ENCODE assay signal across 28 cellular contexts in the genomic region with DNA sequence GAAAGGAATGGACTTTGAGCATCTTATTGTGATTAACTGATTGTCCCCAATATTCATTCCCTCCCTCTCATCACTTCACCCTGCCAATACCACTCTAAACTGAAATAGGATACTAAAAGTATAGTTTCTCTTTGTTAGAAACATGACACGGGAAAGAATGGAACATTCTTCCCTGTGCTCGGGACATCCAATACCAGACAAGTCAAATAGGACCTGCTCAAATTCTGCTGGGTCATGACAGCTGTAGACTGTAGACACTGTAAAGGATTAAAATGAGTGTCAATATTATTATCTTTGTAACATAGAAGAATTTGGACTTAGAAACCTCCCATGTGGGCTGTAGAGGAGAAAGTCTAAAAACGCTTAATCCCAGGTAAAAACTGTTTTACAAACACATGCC.
"Had no signal": no experiment of that assay in that cellular context is flagged by ENCODE, and none has a peak within 500 bp of the region (broad histone marks: within the 10 kb centered on the region; RNA-seq: fewer than 3 reads in every experiment).

No MANE protein-coding gene starts in this region.

- H3K4me3 Mint-ChIP-seq: activated CD8-positive, alpha-beta T cell treated with anti-CD3 and anti-CD28 coated beads, Interleukin-2, amount 10 ng/mL, durations not matched to agents 7 days and 5 days; activated naive CD8-positive, alpha-beta T cell treated with anti-CD3 and anti-CD28 coated beads, Interleukin-2, amount 10 ng/mL, durations not matched to agents 7 days and 5 days; central memory CD8-positive, alpha-beta T cell; T-helper 1 cell treated with Interleukin-12 subunit alpha and Interleukin-12 subunit beta and Interleukin-4 antibody, amounts not matched to agents 30 μg/mL and 1 μg/mL, for 36 hours had no signal

- H3K36me3 Mint-ChIP-seq: activated naive CD8-positive, alpha-beta T cell treated with anti-CD3 and anti-CD28 coated beads, Interleukin-2, amount 10 ng/mL, durations not matched to agents 7 days and 5 days had no signal

- H3K27ac Mint-ChIP-seq: activated CD8-positive, alpha-beta T cell treated with anti-CD3 and anti-CD28 coated beads, Interleukin-2, amount 10 ng/mL, durations not matched to agents 7 days and 5 days; activated naive CD8-positive, alpha-beta T cell treated with anti-CD3 and anti-CD28 coated beads, Interleukin-2, amount 10 ng/mL, durations not matched to agents 7 days and 5 days; T-helper 1 cell treated with Interleukin-12 subunit alpha and Interleukin-12 subunit beta and Interleukin-4 antibody, amounts not matched to agents 30 μg/mL and 1 μg/mL, for 36 hours had no signal

- ATAC-seq: activated CD8-positive, alpha-beta T cell treated with anti-CD3 and anti-CD28 coated beads, Interleukin-2, amount 10 ng/mL, durations not matched to agents 7 days and 5 days; Panc1 had no signal

- H3K4me1 Mint-ChIP-seq: activated naive CD8-positive, alpha-beta T cell treated with anti-CD3 and anti-CD28 coated beads, Interleukin-2, amount 10 ng/mL, durations not matched to agents 7 days and 5 days; central memory CD8-positive, alpha-beta T cell had no signal

- H3K27ac ChIP-seq: adrenal gland, KMS-11 had no signal

- H3K9me3 Mint-ChIP-seq: activated naive CD8-positive, alpha-beta T cell treated with anti-CD3 and anti-CD28 coated beads, Interleukin-2, amount 10 ng/mL, durations not matched to agents 7 days and 5 days; central memory CD8-positive, alpha-beta T cell had no signal

- DNase-seq: activated CD4-positive, alpha-beta T cell treated with anti-CD3 and anti-CD28 coated beads for 48 hours; activated CD4-positive, alpha-beta T cell treated with anti-CD3 and anti-CD28 coated beads, Interleukin-2, amount 50 U/mL, for 4 hours; activated CD4-positive, CD25-positive, alpha-beta regulatory T cell treated with anti-CD3 and anti-CD28 coated beads, Interleukin-2, amount 50 U/mL, for 72 hours; activated CD8-positive, alpha-beta memory T cell treated with anti-CD3 and anti-CD28 coated beads, Interleukin-2, amount 50 U/mL, for 48 hours; activated CD8-positive, alpha-beta T cell treated with anti-CD3 and anti-CD28 coated beads, Interleukin-2, amount 10 ng/mL, durations not matched to agents 7 days and 5 days; activated naive CD4-positive, alpha-beta T cell treated with anti-CD3 and anti-CD28 coated beads, Interleukin-2, amount 50 U/mL, for 16 hours; activated naive CD8-positive, alpha-beta T cell treated with anti-CD3 and anti-CD28 coated beads, Interleukin-2, amount 10 ng/mL, durations not matched to agents 7 days and 5 days; activated T-cell treated with anti-CD3 and anti-CD28 coated beads, Interleukin-2, amount 50 U/mL, for 1 hour; adrenal gland; anterior cingulate cortex; MG63; NCI-H1105; NCI-H1436; NCI-H187; NCI-H2081; NCI-H2171; NCI-H2227 treated with DMSO at 0.1 percent for 48 hours; NCI-H446 treated with DMSO at 0.1 percent for 48 hours; NCI-H524 treated with DMSO at 0.1 percent for 48 hours; NCI-H748 treated with DMSO at 0.1 percent for 48 hours; NK-92 treated with Interleukin-12 subunit alpha and Interleukin-12 subunit beta, amount 100 ng/mL, for 24 hours; OCI-M1; RPMI8226; SHP77 had no signal
